ENCODE assay signal across 8 cellular contexts in the genomic region with DNA sequence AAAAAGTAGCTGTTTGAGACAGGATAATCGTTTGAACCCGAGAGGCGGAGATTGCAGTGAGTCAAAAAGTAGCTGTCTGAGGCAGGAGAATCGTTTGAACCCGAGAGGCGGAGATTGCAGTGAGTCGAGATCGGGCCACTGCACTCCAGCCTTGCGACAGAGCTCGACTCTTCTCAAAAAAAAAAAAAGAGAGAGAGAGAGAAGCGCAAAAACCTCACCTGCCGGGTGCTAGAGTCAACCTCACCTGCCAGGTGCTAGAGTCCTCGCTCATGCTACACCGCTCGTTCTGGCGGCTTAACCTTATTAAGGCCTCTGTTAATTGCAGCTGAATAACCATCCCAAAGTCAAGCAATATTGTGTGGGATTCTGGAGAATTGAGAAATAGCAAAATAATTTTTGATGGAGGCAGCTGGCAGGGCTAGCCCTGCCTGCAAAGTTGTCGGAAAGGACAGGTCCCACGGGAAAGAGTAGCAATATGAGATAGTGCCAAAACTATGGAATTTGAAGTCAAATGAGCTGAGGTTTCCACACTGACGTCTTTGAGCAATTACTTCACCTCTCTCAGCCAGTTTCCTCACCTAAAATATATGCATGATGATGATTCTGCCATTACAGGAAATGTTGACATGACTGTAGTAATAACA. TPM values are rescaled to one million over a fixed set of nuclear protein-coding genes. Genes with fewer than 3 reads are reported as not detected.
DNase-seq lines count a peak whose midpoint lies in the region; ATAC-seq and TF ChIP-seq lines count a peak whose summit lies in the region.

No MANE protein-coding gene starts in this region.

- DNase-seq in AG20443 (ENCODE audit: low spot score) (peak; percentile 43), body of pancreas (no peak), mucosa of descending colon (peak in 1 of 3 donors; percentile 21), COLO829 (ENCODE audit: low spot score) (no peak)
- no peak for DNase-seq in stimulated activated naive CD4-positive, alpha-beta T cell (lab: John Stamatoyannopoulos, UW)
- no peak for DNase-seq in activated CD8-positive, alpha-beta memory T cell treated with anti-CD3 and anti-CD28 coated beads, Interleukin-2, amount 50 U/mL, for 48 hours

- no peak for ATAC-seq in body of pancreas
- peak; percentile 1 for ATAC-seq in mucosa of descending colon
- no peak for ATAC-seq in HG02571 (IDR thresholded peaks at IDR 0.05; ENCODE audit: unreplicated experiment)

- H3K4me3 ChIP-seq in HUES6 (ENCODE audit: low read depth, low read length) = peak overlapping the region; percentile 96
- H3K4me3 ChIP-seq in body of pancreas = peak overlapping the region in 1 of 2 donors; percentile 98
- H3K4me3 ChIP-seq in mucosa of descending colon = peak overlapping the region; percentile 90

- peaks cover 17% of the 10 kb centered on the region for H3K4me1 ChIP-seq in HUES6 (ENCODE audit: control insufficient read depth, insufficient read depth, low read length)
- peaks cover 35% of the 10 kb centered on the region for H3K4me1 ChIP-seq in body of pancreas
- H3K4me1 ChIP-seq in mucosa of descending colon (ENCODE audit: low read depth) = peaks cover 10% of the 10 kb centered on the region

- peak overlapping the region; percentile 65 for H3K9ac ChIP-seq in HUES6 (ENCODE audit: low read length)

- H3K36me3 ChIP-seq in HUES6 (ENCODE audit: control insufficient read depth, insufficient read depth, low read length) (no peaks in the 10 kb centered on the region), body of pancreas (replicated peaks in 1 of 2; ENCODE audit: insufficient read depth in 1 of 2, low read depth in 2 of 2) (no peaks in the 10 kb centered on the region), mucosa of descending colon (ENCODE audit: low read depth) (no peaks in the 10 kb centered on the region)

- no peak overlapping the region for H3K27ac ChIP-seq in HUES6 (ENCODE audit: low read depth, low read length)
- peak overlapping the region in 3 of 4 donors; percentile 85 to 89 (median 88) for H3K27ac ChIP-seq in body of pancreas

- H3K27me3 ChIP-seq in HUES6 (ENCODE audit: control insufficient read depth, insufficient read depth, low read length) (no peaks in the 10 kb centered on the region; the same call in 1 of the 2 replicates), body of pancreas (no peaks in the 10 kb centered on the region)

- no peak for TF ChIP-seq POLR2A in body of pancreas (IDR thresholded peaks at IDR 0.05)

- 47% methylated on average over 19 of the region's 19 CpGs for WGBS in body of pancreas, 2 donors

- no peak for TF ChIP-seq CTCF in body of pancreas (IDR thresholded peaks at IDR 0.05)
- TF ChIP-seq CTCF in mucosa of descending colon (IDR thresholded peaks at IDR 0.05) = no peak

- H3K9me3 ChIP-seq in HUES6 (ENCODE audit: control insufficient read depth, insufficient read depth, low read depth, low read length) = no peaks in the 10 kb centered on the region
- no peaks in the 10 kb centered on the region for H3K9me3 ChIP-seq in body of pancreas
- no peaks in the 10 kb centered on the region for H3K9me3 ChIP-seq in mucosa of descending colon

- intact Hi-C loops in body of pancreas (cut with DNase I) = no loop called here
- intact Hi-C loops in mucosa of descending colon (cut with DNase I, micrococcal nuclease) = no loop called here

RNA-seq across cellular contexts. Expression of a gene that starts 0.6 kb away (rescaled TPM):
- total RNA-seq in body of pancreas (100 to 1,000 TPM in 1 of 2 donors, 10 to 100 TPM in 1; 59.1 to 115 TPM), mucosa of descending colon (10 to 100 TPM; 47.9 to 67.8 (median 55.0) TPM)

RNA-seq across cellular contexts. Expression of a gene that starts 26.0 kb away (rescaled TPM):
- total RNA-seq in body of pancreas = 10 to 100 TPM; 19.7 to 22.4 TPM
- 10 to 100 TPM; 48.9 to 61.7 (median 57.8) TPM for total RNA-seq in mucosa of descending colon

RNA-seq across cellular contexts. Expression of a gene that starts 31.2 kb away (rescaled TPM):
- total RNA-seq in body of pancreas (1,000 to 10,000 TPM; 1,760 to 2,564 TPM), mucosa of descending colon (1,000 to 10,000 TPM in 2 of 3 donors, 100 to 1,000 TPM in 1; 968 to 1,314 (median 1,138) TPM)
